In genomic region chr1:234544094-234544579, GRCh38 we compare ENCODE assay signal across 8 cellular contexts.
DNase-seq lines count a peak whose midpoint lies in the region; ATAC-seq and TF ChIP-seq lines count a peak whose summit lies in the region.

No MANE protein-coding gene starts in this region.

- DNase-seq in DMS53 (lab: John Stamatoyannopoulos, UW): peak; percentile 92
- peak; percentile 44 for DNase-seq in NCI-H187 treated with DMSO at 0.1 percent for 48 hours (lab: John Stamatoyannopoulos, UW)
- DNase-seq in activated CD4-positive, alpha-beta T cell treated with anti-CD3 and anti-CD28 coated beads, Interleukin-2, amount 50 U/mL, for 4 hours: peak; percentile 36 to 40
- peak; percentile 42 for DNase-seq in endodermal cell
- peak in 2 of 3 donors; percentile 58 to 78 for DNase-seq in mucosa of descending colon
- peak; percentile 58 for DNase-seq in stomach

- H3K4me3 ChIP-seq in endodermal cell (ENCODE audit: low read length): no peak overlapping the region
- H3K4me3 ChIP-seq in mucosa of descending colon: no peak overlapping the region
- no peak overlapping the region for H3K4me3 ChIP-seq in stomach

- TF ChIP-seq POLR2A in stomach (IDR thresholded peaks at IDR 0.05): no peak

- no peaks in the 10 kb centered on the region for H3K36me3 Mint-ChIP-seq in endodermal cell (ENCODE audit: low read depth)

- TF ChIP-seq EP300 in stomach (IDR thresholded peaks at IDR 0.05): peak; percentile 9

- H3K4me3 Mint-ChIP-seq in endodermal cell: no peak overlapping the region

- WGBS in endodermal cell (ENCODE audit: insufficient coverage in 1 of 2, insufficient read length in 1 of 2), 2 experiments: 93 to 100% methylated on average over 3 to 6 of the region's 6 CpGs
- 16 to 26% (median 22%) methylated on average over 5 to 6 of the region's 6 CpGs for WGBS in stomach, 5 donors

- H3K9me3 Mint-ChIP-seq in endodermal cell: no peaks in the 10 kb centered on the region

- ATAC-seq in mucosa of descending colon (peak; percentile 61), HG03571 (IDR thresholded peaks at IDR 0.05; ENCODE audit: unreplicated experiment) (no peak), HG02798 (IDR thresholded peaks at IDR 0.05; ENCODE audit: poor library complexity, unreplicated experiment) (no peak)

- H3K27ac Mint-ChIP-seq in endodermal cell: no peak overlapping the region

- intact Hi-C loops in mucosa of descending colon (cut with DNase I, micrococcal nuclease) (no loop called here), stomach (cut with DNase I; ENCODE audit: low total_unique reads) (loop anchor here (10.0 kb wide), 1 partner anchor 51 kb away; no protein-coding TSS in a partner anchor)

- peaks cover 51% of the 10 kb centered on the region for H3K4me1 Mint-ChIP-seq in endodermal cell

- peaks cover 6% of the 10 kb centered on the region for H3K27me3 Mint-ChIP-seq in endodermal cell (ENCODE audit: insufficient read depth)

- H3K9me3 ChIP-seq in endodermal cell (ENCODE audit: control insufficient read depth, low read length): no peaks in the 10 kb centered on the region
- no peaks in the 10 kb centered on the region for H3K9me3 ChIP-seq in mucosa of descending colon
- no peaks in the 10 kb centered on the region for H3K9me3 ChIP-seq in stomach

- H3K27me3 ChIP-seq in endodermal cell (ENCODE audit: control insufficient read depth, insufficient read depth, low read length, poor library complexity, severe bottlenecking): no peaks in the 10 kb centered on the region
- H3K27me3 ChIP-seq in stomach: no peaks in the 10 kb centered on the region

- no peak for TF ChIP-seq CTCF in endodermal cell (conservative IDR thresholded peaks at IDR 0.05)
- TF ChIP-seq CTCF in mucosa of descending colon (IDR thresholded peaks at IDR 0.05): no peak
- no peak for TF ChIP-seq CTCF in stomach (IDR thresholded peaks at IDR 0.05)

- no peak overlapping the region for H3K9ac ChIP-seq in endodermal cell (ENCODE audit: extremely low read depth, low read length, poor library complexity, severe bottlenecking)

- H3K27ac ChIP-seq in endodermal cell (ENCODE audit: low read depth, low read length): no peak overlapping the region
- H3K27ac ChIP-seq in stomach: peak overlapping the region; percentile 76 to 97 (median 80)

- peaks cover 16% of the 10 kb centered on the region for H3K4me1 ChIP-seq in endodermal cell (ENCODE audit: control insufficient read depth, insufficient read depth, low read length)
- H3K4me1 ChIP-seq in mucosa of descending colon (ENCODE audit: low read depth): peaks cover 22% of the 10 kb centered on the region
- H3K4me1 ChIP-seq in stomach: peaks cover 21 to 72% (median 40%) of the 10 kb centered on the region in 4 donors

- H3K36me3 ChIP-seq in endodermal cell (ENCODE audit: control insufficient read depth, insufficient read depth, low read length): no peaks in the 10 kb centered on the region
- H3K36me3 ChIP-seq in mucosa of descending colon (ENCODE audit: low read depth): no peaks in the 10 kb centered on the region
- H3K36me3 ChIP-seq in stomach: no peaks in the 10 kb centered on the region

Comparison
In these comparisons a context has a peak if more than half of its experiments do, and no peak if none do; other contexts are left out.
1. DNase-seq: peak in every context shown above with its lines; median percentile 92 in DMS53; 68 in mucosa of descending colon; 58 in stomach; 44 in NCI-H187 treated with DMSO at 0.1 percent for 48 hours; 42 in endodermal cell; 38 in activated CD4-positive, alpha-beta T cell treated with anti-CD3 and anti-CD28 coated beads, Interleukin-2, amount 50 U/mL, for 4 hours.